1 cellular context compared by ENCODE assay signal in the genomic region with DNA sequence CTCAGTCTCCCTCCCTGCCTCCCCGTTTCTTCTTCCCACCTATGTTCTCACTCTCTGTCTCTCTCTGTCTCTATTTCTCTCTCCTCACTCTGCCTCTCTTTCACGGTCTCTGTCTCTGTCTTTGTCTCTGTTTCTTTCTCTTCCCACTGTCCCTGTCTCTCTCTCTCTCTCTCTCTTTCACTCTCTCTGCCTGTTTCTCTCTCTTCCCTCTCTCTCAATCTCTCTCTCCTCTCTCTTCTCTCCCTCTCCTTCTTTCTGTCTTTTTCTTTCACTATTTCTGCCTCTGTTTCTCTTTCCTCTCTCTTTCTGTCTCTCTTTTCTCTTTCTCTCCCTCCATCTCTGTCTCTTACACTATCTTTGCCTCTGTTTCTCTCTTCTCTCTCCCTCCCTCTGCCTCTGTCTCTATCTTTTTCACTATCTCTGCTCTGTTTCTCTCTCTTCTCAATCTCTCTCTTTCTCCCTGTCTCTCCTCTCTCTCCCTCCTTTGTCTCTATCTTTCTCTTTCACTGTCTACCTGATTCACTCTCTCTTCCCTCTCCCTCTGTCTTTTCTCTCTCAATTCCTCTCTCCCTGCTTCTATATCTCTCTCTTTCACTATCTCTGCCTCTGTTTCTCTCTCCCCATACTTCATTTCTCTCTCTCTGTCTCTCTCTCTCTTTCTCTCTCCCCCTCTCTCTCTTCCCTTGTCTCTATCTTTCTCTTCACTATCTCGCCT.
TF ChIP-seq lines count a peak whose summit lies in the region.

No MANE protein-coding gene starts in this region.

TF ChIP-seq in K562, 482 proteins besides CTCF, POLR2A, EP300 and RAD21 (continued from another document):
- TF ChIP-seq, protein P1, sequence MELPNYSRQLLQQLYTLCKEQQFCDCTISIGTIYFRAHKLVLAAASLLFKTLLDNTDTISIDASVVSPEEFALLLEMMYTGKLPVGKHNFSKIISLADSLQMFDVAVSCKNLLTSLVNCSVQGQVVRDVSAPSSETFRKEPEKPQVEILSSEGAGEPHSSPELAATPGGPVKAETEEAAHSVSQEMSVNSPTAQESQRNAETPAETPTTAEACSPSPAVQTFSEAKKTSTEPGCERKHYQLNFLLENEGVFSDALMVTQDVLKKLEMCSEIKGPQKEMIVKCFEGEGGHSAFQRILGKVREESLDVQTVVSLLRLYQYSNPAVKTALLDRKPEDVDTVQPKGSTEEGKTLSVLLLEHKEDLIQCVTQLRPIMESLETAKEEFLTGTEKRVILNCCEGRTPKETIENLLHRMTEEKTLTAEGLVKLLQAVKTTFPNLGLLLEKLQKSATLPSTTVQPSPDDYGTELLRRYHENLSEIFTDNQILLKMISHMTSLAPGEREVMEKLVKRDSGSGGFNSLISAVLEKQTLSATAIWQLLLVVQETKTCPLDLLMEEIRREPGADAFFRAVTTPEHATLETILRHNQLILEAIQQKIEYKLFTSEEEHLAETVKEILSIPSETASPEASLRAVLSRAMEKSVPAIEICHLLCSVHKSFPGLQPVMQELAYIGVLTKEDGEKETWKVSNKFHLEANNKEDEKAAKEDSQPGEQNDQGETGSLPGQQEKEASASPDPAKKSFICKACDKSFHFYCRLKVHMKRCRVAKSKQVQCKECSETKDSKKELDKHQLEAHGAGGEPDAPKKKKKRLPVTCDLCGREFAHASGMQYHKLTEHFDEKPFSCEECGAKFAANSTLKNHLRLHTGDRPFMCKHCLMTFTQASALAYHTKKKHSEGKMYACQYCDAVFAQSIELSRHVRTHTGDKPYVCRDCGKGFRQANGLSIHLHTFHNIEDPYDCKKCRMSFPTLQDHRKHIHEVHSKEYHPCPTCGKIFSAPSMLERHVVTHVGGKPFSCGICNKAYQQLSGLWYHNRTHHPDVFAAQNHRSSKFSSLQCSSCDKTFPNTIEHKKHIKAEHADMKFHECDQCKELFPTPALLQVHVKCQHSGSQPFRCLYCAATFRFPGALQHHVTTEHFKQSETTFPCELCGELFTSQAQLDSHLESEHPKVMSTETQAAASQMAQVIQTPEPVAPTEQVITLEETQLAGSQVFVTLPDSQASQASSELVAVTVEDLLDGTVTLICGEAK (IDR thresholded peaks at IDR 0.05): no peak
- TF ChIP-seq, protein P1 (CRISPR knock-in tag; IDR thresholded peaks at IDR 0.05): no peak
- peak; percentile 60; the same call in 1 of the 2 replicates for TF ChIP-seq OTX1 (CRISPR knock-in tag; IDR thresholded peaks at IDR 0.05)
TF ChIP-seq in K562: peak in this region for 5.
